1 cellular context compared by ENCODE assay signal in the genomic region with DNA sequence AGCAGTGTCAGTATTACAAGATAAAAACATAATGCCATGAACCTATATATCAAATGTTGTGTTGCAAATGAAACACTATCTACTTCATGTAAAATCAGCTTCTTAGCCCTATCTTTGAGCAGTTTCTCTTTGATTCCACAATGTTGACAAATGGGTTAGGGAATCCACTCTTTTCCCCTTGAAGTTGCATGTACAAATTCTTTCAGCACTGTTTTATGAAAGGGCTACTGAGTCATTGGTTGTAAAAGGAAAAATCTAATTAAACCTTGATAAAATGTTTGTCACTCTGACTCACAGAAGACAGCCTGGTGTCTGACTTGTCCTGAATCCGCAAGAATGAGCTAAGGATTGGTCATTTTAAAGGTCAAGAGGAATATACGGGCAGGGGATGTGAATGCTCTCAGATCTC.
TF ChIP-seq lines count a peak whose summit lies in the region.

No MANE protein-coding gene starts in this region.

TF ChIP-seq in HCT116, 20 proteins besides CTCF, POLR2A, EP300 and RAD21 (continued from another document):
- TF ChIP-seq, protein P1, sequence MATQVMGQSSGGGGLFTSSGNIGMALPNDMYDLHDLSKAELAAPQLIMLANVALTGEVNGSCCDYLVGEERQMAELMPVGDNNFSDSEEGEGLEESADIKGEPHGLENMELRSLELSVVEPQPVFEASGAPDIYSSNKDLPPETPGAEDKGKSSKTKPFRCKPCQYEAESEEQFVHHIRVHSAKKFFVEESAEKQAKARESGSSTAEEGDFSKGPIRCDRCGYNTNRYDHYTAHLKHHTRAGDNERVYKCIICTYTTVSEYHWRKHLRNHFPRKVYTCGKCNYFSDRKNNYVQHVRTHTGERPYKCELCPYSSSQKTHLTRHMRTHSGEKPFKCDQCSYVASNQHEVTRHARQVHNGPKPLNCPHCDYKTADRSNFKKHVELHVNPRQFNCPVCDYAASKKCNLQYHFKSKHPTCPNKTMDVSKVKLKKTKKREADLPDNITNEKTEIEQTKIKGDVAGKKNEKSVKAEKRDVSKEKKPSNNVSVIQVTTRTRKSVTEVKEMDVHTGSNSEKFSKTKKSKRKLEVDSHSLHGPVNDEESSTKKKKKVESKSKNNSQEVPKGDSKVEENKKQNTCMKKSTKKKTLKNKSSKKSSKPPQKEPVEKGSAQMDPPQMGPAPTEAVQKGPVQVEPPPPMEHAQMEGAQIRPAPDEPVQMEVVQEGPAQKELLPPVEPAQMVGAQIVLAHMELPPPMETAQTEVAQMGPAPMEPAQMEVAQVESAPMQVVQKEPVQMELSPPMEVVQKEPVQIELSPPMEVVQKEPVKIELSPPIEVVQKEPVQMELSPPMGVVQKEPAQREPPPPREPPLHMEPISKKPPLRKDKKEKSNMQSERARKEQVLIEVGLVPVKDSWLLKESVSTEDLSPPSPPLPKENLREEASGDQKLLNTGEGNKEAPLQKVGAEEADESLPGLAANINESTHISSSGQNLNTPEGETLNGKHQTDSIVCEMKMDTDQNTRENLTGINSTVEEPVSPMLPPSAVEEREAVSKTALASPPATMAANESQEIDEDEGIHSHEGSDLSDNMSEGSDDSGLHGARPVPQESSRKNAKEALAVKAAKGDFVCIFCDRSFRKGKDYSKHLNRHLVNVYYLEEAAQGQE (IDR thresholded peaks at IDR 0.05; ENCODE audit: low read depth), result no peak
- TF ChIP-seq FOSL1 (IDR thresholded peaks at IDR 0.05; ENCODE audit: low read depth), result peak; percentile 98
TF ChIP-seq in HCT116: peak in this region for 11.
